16 cellular contexts compared by ENCODE assay signal in genomic region chr15:57156210-57156887, GRCh38.
DNase-seq lines count a peak whose midpoint lies in the region; ATAC-seq and TF ChIP-seq lines count a peak whose summit lies in the region.
"Had no signal": no experiment of that assay in that cellular context is flagged by ENCODE, and none has a peak within 500 bp of the region (broad histone marks: within the 10 kb centered on the region; RNA-seq: fewer than 3 reads in every experiment).

No MANE protein-coding gene starts in this region.

- TF ChIP-seq POLR2A in stomach (IDR thresholded peaks at IDR 0.05): no peak

- peaks cover 4% of the 10 kb centered on the region for H3K27me3 Mint-ChIP-seq in HFFc6 (ENCODE audit: insufficient read depth)
- H3K27me3 Mint-ChIP-seq: activated CD8-positive, alpha-beta T cell treated with anti-CD3 and anti-CD28 coated beads for 36 hours; activated T-helper 17 cell treated with anti-CD3 and anti-CD28 coated beads, Interleukin-2, amount 50 U/mL, for 72 hours; memory B cell had no signal

- peaks cover 18% of the 10 kb centered on the region for H3K9me3 Mint-ChIP-seq in HFFc6

- H2AFZ ChIP-seq in SK-N-SH (ENCODE audit: low read depth): no peak overlapping the region

- ATAC-seq in Right ventricle myocardium superior (ENCODE audit: poor library complexity) (peak; percentile 77), sciatic nerve (peak; percentile 56), GM19455 (IDR thresholded peaks at IDR 0.05; ENCODE audit: unreplicated experiment) (no peak)
- ATAC-seq: activated CD8-positive, alpha-beta T cell treated with anti-CD3 and anti-CD28 coated beads for 36 hours; activated T-helper 17 cell treated with anti-CD3 and anti-CD28 coated beads, Interleukin-2, amount 50 U/mL, for 72 hours; GM12878 had no signal

- peaks cover 34% of the 10 kb centered on the region; the same call in 1 of the 2 replicates for H3K79me2 ChIP-seq in SK-N-SH (ENCODE audit: insufficient read depth)

- TF ChIP-seq RAD21 in SK-N-SH (IDR thresholded peaks at IDR 0.05; ENCODE audit: low read length): no peak

- H3K36me3 ChIP-seq in SK-N-SH (replicated peaks in 1 of 2; ENCODE audit: control insufficient read depth in 1 of 2, insufficient read depth in 2 of 2, low read length in 1 of 2) (peaks cover 2 to 15% of the 10 kb centered on the region in 2 experiments), H7 (replicated peaks; ENCODE audit: control insufficient read depth, insufficient read depth, low read length) (peaks cover 1% of the 10 kb centered on the region; the same call in 1 of the 2 replicates), stomach (peaks cover 0 to 8% (median 6%) of the 10 kb centered on the region in 4 donors)
- H3K36me3 ChIP-seq: ovary had no signal

- H3F3A ChIP-seq in SK-N-SH (replicated peaks; ENCODE audit: insufficient read depth): peaks cover 41% of the 10 kb centered on the region

- intact Hi-C loops in Right ventricle myocardium superior (cut with DNase I) (no loop called here), sciatic nerve (cut with DNase I) (no loop called here), stomach (cut with DNase I; ENCODE audit: low total_unique reads) (no loop called here)

- CTCF ChIA-PET in SK-N-SH (lab: Yijun Ruan, JAX): interaction anchor here (0.8 to 10.1 kb wide), 5 partner anchors 9 to 660 kb away, joined by 3 to 58 read pairs (median 7); no protein-coding TSS in a partner anchor

- TF ChIP-seq EP300 in SK-N-SH (IDR thresholded peaks at IDR 0.05; ENCODE audit: borderline replicate concordance in 1 of 2, low read depth in 1 of 2, low read length in 1 of 2): no peak
- TF ChIP-seq EP300 in stomach (IDR thresholded peaks at IDR 0.05): no peak

- no peak overlapping the region for H3K4me3 Mint-ChIP-seq in HFFc6
- H3K4me3 Mint-ChIP-seq: activated CD8-positive, alpha-beta T cell treated with anti-CD3 and anti-CD28 coated beads for 36 hours; activated T-helper 17 cell treated with anti-CD3 and anti-CD28 coated beads, Interleukin-2, amount 50 U/mL, for 72 hours; CD14-positive monocyte; memory B cell had no signal

- H4K20me1 ChIP-seq in SK-N-SH (ENCODE audit: insufficient read depth): no peaks in the 10 kb centered on the region; the same call in 1 of the 2 replicates

- TF ChIP-seq CTCF in HFFc6 (IDR thresholded peaks at IDR 0.05) (no peak), SK-N-SH (IDR thresholded peaks at IDR 0.05) (no peak), stomach (IDR thresholded peaks at IDR 0.05) (no peak)

- no peaks in the 10 kb centered on the region; the same call in 1 of the 2 replicates for H3K9me2 ChIP-seq in SK-N-SH

- H3K9me3 ChIP-seq in SK-N-SH: peaks cover 6% of the 10 kb centered on the region; the same call in 1 of the 2 replicates
- peaks cover 0 to 10% (median 3%) of the 10 kb centered on the region in 4 donors for H3K9me3 ChIP-seq in stomach
- H3K9me3 ChIP-seq: ovary had no signal

- 67% methylated on average over 3 of the region's 3 CpGs for WGBS in SK-N-SH (ENCODE audit: low lambda C conversion rate)
- 52 to 76% (median 58%) methylated on average over 3 of the region's 3 CpGs for WGBS in stomach, 5 donors

- H3K27me3 ChIP-seq in SK-N-SH (ENCODE audit: insufficient read depth) (no peaks in the 10 kb centered on the region), H7 (ENCODE audit: control insufficient read depth, insufficient read depth, low read length) (no peaks in the 10 kb centered on the region), stomach (no peaks in the 10 kb centered on the region)
- H3K27me3 ChIP-seq: ovary had no signal

- no peak overlapping the region for H3K9ac ChIP-seq in SK-N-SH

- H3K4me1 Mint-ChIP-seq in HFFc6 (ENCODE audit: low read depth): peaks cover 68% of the 10 kb centered on the region

- H3K4me3 ChIP-seq in SK-N-SH (ENCODE audit: low read depth in 2 of 2, low read length in 1 of 2): no peak overlapping the region
- no peak overlapping the region for H3K4me3 ChIP-seq in H7 (ENCODE audit: insufficient read depth, low read depth, low read length)
- no peak overlapping the region for H3K4me3 ChIP-seq in stomach
- H3K4me3 ChIP-seq: GM12878, ovary had no signal

- DNase-seq in HFFc6 (no peak), SK-N-SH (peak; percentile 11), Right ventricle myocardium superior (no peak), sciatic nerve (ENCODE audit: low spot score) (no peak), H7 (no peak), stomach (no peak)
- no peak for DNase-seq in stimulated activated CD4-positive, alpha-beta T cell treated with anti-CD3 and anti-CD28 coated beads, Interleukin-2, amount 100 ng/mL, for 48 hours
- DNase-seq: activated CD8-positive, alpha-beta T cell treated with anti-CD3 and anti-CD28 coated beads for 36 hours; NCI-H2171; ovary; stimulated activated CD4-positive, alpha-beta T cell treated with anti-CD3 and anti-CD28 coated beads, Interleukin-15, amount 100 ng/mL, for 24 hours had no signal

- H3K27ac ChIP-seq in SK-N-SH (ENCODE audit: low read depth in 2 of 2, low read length in 1 of 2) (peak overlapping the region in 1 of 2 experiments; percentile 24; a peak in 1 of 4 replicates), stomach (no peak overlapping the region)
- H3K27ac ChIP-seq: ovary had no signal

- H3K36me3 Mint-ChIP-seq in HFFc6 (ENCODE audit: low read depth): peaks cover 33% of the 10 kb centered on the region

- no peak overlapping the region for H3K4me2 ChIP-seq in SK-N-SH

- POLR2A ChIA-PET in SK-N-SH (lab: Yijun Ruan, JAX): no interaction called here

- H3K4me1 ChIP-seq in SK-N-SH (ENCODE audit: control insufficient read depth in 1 of 2, insufficient read depth in 2 of 2, low read depth in 1 of 2, low read length in 1 of 2): peaks cover 9 to 38% of the 10 kb centered on the region in 2 experiments; a peak in 3 of 4 replicates
- peaks cover 0 to 27% (median 8%) of the 10 kb centered on the region in 4 donors for H3K4me1 ChIP-seq in stomach

- H3K27ac Mint-ChIP-seq in HFFc6: peak overlapping the region; percentile 14; the same call in 1 of the 2 replicates
- H3K27ac Mint-ChIP-seq: activated CD8-positive, alpha-beta T cell treated with anti-CD3 and anti-CD28 coated beads for 36 hours; activated T-helper 17 cell treated with anti-CD3 and anti-CD28 coated beads, Interleukin-2, amount 50 U/mL, for 72 hours; memory B cell had no signal

TF ChIP-seq in SK-N-SH, 30 proteins besides CTCF, POLR2A, EP300 and RAD21 (continues in another document):
- TF ChIP-seq GATA2 (CRISPR knock-in tag; IDR thresholded peaks at IDR 0.05) (no peak), IRF3 (IDR thresholded peaks at IDR 0.05; ENCODE audit: low read depth, low read length) (no peak), MXI1 (IDR thresholded peaks at IDR 0.05; ENCODE audit: low read depth, low read length) (no peak), SMC3 (IDR thresholded peaks at IDR 0.05; ENCODE audit: low read depth, low read length) (no peak), RFX5 (IDR thresholded peaks at IDR 0.05; ENCODE audit: low read length) (no peak), YY1 (IDR thresholded peaks at IDR 0.05; ENCODE audit: low read depth) (no peak), TAF1 (IDR thresholded peaks at IDR 0.05; ENCODE audit: borderline replicate concordance, low read depth, low read length) (no peak), FOXM1 (IDR thresholded peaks at IDR 0.05; ENCODE audit: low read depth) (no peak), MAX (IDR thresholded peaks at IDR 0.05; ENCODE audit: low read depth) (no peak), NFIC (IDR thresholded peaks at IDR 0.05; ENCODE audit: borderline replicate concordance) (no peak), EZH2phosphoT487 (IDR thresholded peaks at IDR 0.05; ENCODE audit: borderline replicate concordance, low read depth) (no peak), USF1 (IDR thresholded peaks at IDR 0.05; ENCODE audit: borderline replicate concordance, low read depth) (no peak), ELF1 (IDR thresholded peaks at IDR 0.05) (no peak), TEAD4 (IDR thresholded peaks at IDR 0.05; ENCODE audit: borderline replicate concordance, insufficient read depth) (no peak), ZBTB33 (IDR thresholded peaks at IDR 0.05; ENCODE audit: borderline replicate concordance, low read depth) (no peak), SIN3A (IDR thresholded peaks at IDR 0.05; ENCODE audit: borderline replicate concordance, low read depth, low read length) (no peak), JUND (IDR thresholded peaks at IDR 0.05) (no peak), NRF1 (IDR thresholded peaks at IDR 0.05; ENCODE audit: low read depth, low read length) (no peak)
